ENCODE assay signal across 9 cellular contexts in the genomic region with DNA sequence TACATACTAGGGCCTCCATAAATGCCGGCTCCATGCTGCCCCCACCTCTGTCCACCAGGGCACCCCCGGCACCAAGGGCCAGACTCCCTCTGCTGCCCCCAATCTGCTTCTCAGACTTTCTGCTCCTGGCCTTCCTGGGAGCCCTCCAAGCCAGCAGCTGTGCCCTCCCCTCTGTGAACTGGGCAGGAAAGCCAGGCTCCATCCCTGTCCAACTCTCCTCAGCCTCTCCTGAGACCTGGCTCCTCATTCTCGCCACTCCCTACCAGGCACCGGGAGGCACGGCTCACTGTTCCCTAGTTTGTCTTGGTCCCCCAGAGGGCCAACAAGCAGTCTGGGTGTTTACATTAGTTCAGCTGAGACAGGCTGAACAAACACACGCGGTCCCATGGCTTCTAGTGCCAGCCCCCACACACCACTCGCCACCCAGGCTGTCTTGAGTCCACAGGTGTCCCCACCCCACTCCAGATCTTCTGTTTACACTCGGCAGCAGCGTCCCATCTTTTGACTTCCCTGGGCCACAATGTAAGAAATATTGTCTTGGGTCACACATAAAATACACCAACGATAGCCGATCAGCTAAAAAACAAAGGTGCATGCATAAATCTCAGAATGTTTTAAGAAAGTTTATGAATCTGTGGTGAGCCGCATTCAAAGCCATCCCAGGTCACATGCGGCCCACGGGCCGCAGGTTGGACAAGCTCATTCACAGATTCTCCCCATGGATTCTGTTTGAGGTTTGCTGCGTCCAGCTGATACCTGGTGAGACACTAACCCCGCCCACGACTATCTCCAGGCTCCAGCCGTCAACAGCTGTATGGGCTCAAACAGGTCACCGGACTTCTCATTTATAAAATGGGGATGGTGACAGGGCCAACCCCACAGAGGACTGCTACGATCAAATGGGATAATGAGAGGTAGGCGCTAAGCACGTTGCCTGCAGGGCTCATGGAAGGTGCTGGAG. TPM values are rescaled to one million over a fixed set of nuclear protein-coding genes. Genes with fewer than 3 reads are reported as not detected.
DNase-seq lines count a peak whose midpoint lies in the region; ATAC-seq and TF ChIP-seq lines count a peak whose summit lies in the region.
"Had no signal": no experiment of that assay in that cellular context is flagged by ENCODE, and none has a peak within 500 bp of the region (broad histone marks: within the 10 kb centered on the region; RNA-seq: fewer than 3 reads in every experiment).

No MANE protein-coding gene starts in this region.

- TF ChIP-seq POLR2A in gastrocnemius medialis (IDR thresholded peaks at IDR 0.05), result no peak

- intact Hi-C loops in left ventricle myocardium inferior (cut with micrococcal nuclease), result no loop called here
- intact Hi-C loops in gastrocnemius medialis (cut with DNase I; ENCODE audit: low total_unique reads), result no loop called here

- no peaks in the 10 kb centered on the region for H3K9me2 ChIP-seq in GM23248 (ENCODE audit: insufficient read depth)

- DNase-seq in GM23248 (peak; percentile 36), WTC11 (ENCODE audit: low spot score) (no peak), left ventricle myocardium inferior (no peak), gastrocnemius medialis (no peak), NCI-H1436 (lab: John Stamatoyannopoulos, UW) (no peak), hepatic stellate cell (ENCODE audit: low spot score) (no peak)
- DNase-seq: T-helper 9 cell had no signal

- H3K4me3 Mint-ChIP-seq in WTC11, result no peak overlapping the region

- H3K9me3 Mint-ChIP-seq in WTC11, result no peaks in the 10 kb centered on the region

- H3K9me3 ChIP-seq in GM23248 (ENCODE audit: low read depth), result no peaks in the 10 kb centered on the region
- no peaks in the 10 kb centered on the region for H3K9me3 ChIP-seq in left ventricle myocardium inferior (replicated peaks)
- no peaks in the 10 kb centered on the region for H3K9me3 ChIP-seq in gastrocnemius medialis

- peaks cover 67% of the 10 kb centered on the region for H3K79me2 ChIP-seq in GM23248 (ENCODE audit: insufficient read depth)

- H3K27ac ChIP-seq in GM23248, result peak overlapping the region; percentile 93
- H3K27ac ChIP-seq in left ventricle myocardium inferior (replicated peaks), result peak overlapping the region; percentile 89
- H3K27ac ChIP-seq in gastrocnemius medialis, result peak overlapping the region; percentile 76 to 82 (median 80)

- CTCF ChIA-PET in WTC11 (lab: Charles Lee), result interaction anchor here (1.2 to 11.8 kb wide), 9 partner anchors 12 to 75 kb away, joined by 3 to 178 read pairs (median 7); no protein-coding TSS in a partner anchor

- no peaks in the 10 kb centered on the region for H3K27me3 ChIP-seq in GM23248 (replicated peaks; ENCODE audit: insufficient read depth)
- H3K27me3 ChIP-seq in left ventricle myocardium inferior (ENCODE audit: low read depth), result no peaks in the 10 kb centered on the region
- H3K27me3 ChIP-seq in gastrocnemius medialis, result no peaks in the 10 kb centered on the region

- H3K4me1 Mint-ChIP-seq in WTC11, result peaks cover 80% of the 10 kb centered on the region

- WGBS in GM23248 (ENCODE audit: low coverage in 1 of 2, low lambda C conversion rate in 2 of 2, missing lambda C conversion rate in 2 of 2), 2 experiments, result 63 to 66% methylated on average over 23 to 24 of the region's 24 CpGs

- H4K20me1 ChIP-seq in GM23248 (ENCODE audit: insufficient read depth), result no peaks in the 10 kb centered on the region

- H3K4me2 ChIP-seq in GM23248 (ENCODE audit: unreplicated experiment), result no peak overlapping the region

- TF ChIP-seq CTCF in WTC11 (IDR thresholded peaks at IDR 0.05) (no peak), left ventricle myocardium inferior (IDR thresholded peaks at IDR 0.05; ENCODE audit: borderline replicate concordance) (no peak), gastrocnemius medialis (IDR thresholded peaks at IDR 0.05 in 4 of 5, conservative IDR thresholded peaks at IDR 0.05 in 1 of 5) (no peak)

- H3K4me1 ChIP-seq in GM23248 (ENCODE audit: insufficient read depth) (peaks cover 71% of the 10 kb centered on the region), left ventricle myocardium inferior (peaks cover 97% of the 10 kb centered on the region), gastrocnemius medialis (peaks cover 34 to 45% of the 10 kb centered on the region in 2 donors)

- H3K27ac Mint-ChIP-seq in WTC11, result peak overlapping the region; percentile 54

- H3K36me3 ChIP-seq in GM23248 (ENCODE audit: low read depth) (no peaks in the 10 kb centered on the region), left ventricle myocardium inferior (no peaks in the 10 kb centered on the region), gastrocnemius medialis (no peaks in the 10 kb centered on the region)

- H3K36me3 Mint-ChIP-seq in WTC11, result no peaks in the 10 kb centered on the region

- H3K27me3 Mint-ChIP-seq in WTC11 (ENCODE audit: low read depth), result no peaks in the 10 kb centered on the region

- H3K4me3 ChIP-seq in GM23248, result no peak overlapping the region
- no peak overlapping the region for H3K4me3 ChIP-seq in left ventricle myocardium inferior
- no peak overlapping the region for H3K4me3 ChIP-seq in gastrocnemius medialis

- ATAC-seq in WTC11 (0 out of 2 replicates have a peak, but pooled peaks have one; percentile 3), gastrocnemius medialis (peak in 1 of 2 donors; percentile 8), GM21737 (IDR thresholded peaks at IDR 0.05; ENCODE audit: unreplicated experiment) (no peak), GM18909 (IDR thresholded peaks at IDR 0.05; ENCODE audit: poor library complexity, unreplicated experiment) (no peak)

- in situ Hi-C loops in GM23248 (cut with MboI) (no loop called here), gastrocnemius medialis (cut with MboI; ENCODE audit: low sequenced_read_pairs in 4 of 4) (no loop called here)

- no peak overlapping the region for H2AFZ ChIP-seq in GM23248

- peaks cover 36% of the 10 kb centered on the region for H3F3A ChIP-seq in GM23248 (ENCODE audit: insufficient read depth)

- peak overlapping the region; percentile 17; the same call in 1 of the 2 replicates for H3K9ac ChIP-seq in GM23248

- POLR2A ChIA-PET in WTC11 (lab: Charles Lee), result interaction anchor here (1.2 kb wide), 1 partner anchor 25 kb away, joined by 4 read pairs; no protein-coding TSS in a partner anchor

TF ChIP-seq in WTC11, 78 proteins besides CTCF, POLR2A, EP300 and RAD21:
- TF ChIP-seq ZNF138 (CRISPR knock-in tag; conservative IDR thresholded peaks at IDR 0.05), result no peak
- peak; percentile 92 for TF ChIP-seq ZNF121 (CRISPR knock-in tag; IDR thresholded peaks at IDR 0.05)

RNA-seq across cellular contexts. Expression of a gene that starts 29.5 kb away (rescaled TPM):
- 100 and 124 TPM in 2 replicates for total RNA-seq in GM23248 (2014; rRNA removed; shearing (Covaris generic))
- 82.3 and 84.2 TPM in 2 replicates for polyA plus RNA-seq in GM23248 (2016; fragmentation: Nextera tagmentation; extraction: Ambion mirVana)
- 40.6 to 45.0 TPM (median 42.0 TPM) in 3 replicates for total RNA-seq in WTC11 (2021)
- total RNA-seq in left ventricle myocardium inferior, result 54.7 TPM
- 10 to 100 TPM; 17.1 to 39.9 (median 26.7) TPM for total RNA-seq in gastrocnemius medialis
